ENCODE assay signal across 5 cellular contexts in genomic region chr5:35035929-35036328, GRCh38. TPM values are rescaled to one million over a fixed set of nuclear protein-coding genes. Genes with fewer than 3 reads are reported as not detected.
"Had no signal": no experiment of that assay in that cellular context is flagged by ENCODE, and none has a peak within 500 bp of the region (broad histone marks: within the 10 kb centered on the region; RNA-seq: fewer than 3 reads in every experiment).

No MANE protein-coding gene starts in this region.

RNA-seq across cellular contexts. Expression of gene AGXT2, which starts 11.8 kb away (rescaled TPM):
- total RNA-seq: HT-29, HT1080, IMR-90, K562 had no signal
- polyA plus RNA-seq: IgD-negative memory B cell, IMR-90, K562 had no signal
